ENCODE assay signal across 7 cellular contexts in genomic region chr13:102597029-102598015, GRCh38. TPM values are rescaled to one million over a fixed set of nuclear protein-coding genes. Genes with fewer than 3 reads are reported as not detected.
DNase-seq lines count a peak whose midpoint lies in the region; ATAC-seq, FAIRE-seq and TF ChIP-seq lines count a peak whose summit lies in the region.

No MANE protein-coding gene starts in this region.

- H2AFZ ChIP-seq in GM23338 = no peak overlapping the region

- no peaks in the 10 kb centered on the region for H3F3A ChIP-seq in GM23338 (replicated peaks; ENCODE audit: low read depth)

- no peaks in the 10 kb centered on the region for H3K9me3 Mint-ChIP-seq in GM23338
- H3K9me3 Mint-ChIP-seq in activated CD4-positive, alpha-beta memory T cell treated with anti-CD3 and anti-CD28 coated beads, Interleukin-2, amount 10 ng/mL, durations not matched to agents 7 days and 5 days = no peaks in the 10 kb centered on the region

- H3K4me1 Mint-ChIP-seq in GM23338 = peaks cover 46% of the 10 kb centered on the region
- peaks cover 64% of the 10 kb centered on the region for H3K4me1 Mint-ChIP-seq in activated CD4-positive, alpha-beta memory T cell treated with anti-CD3 and anti-CD28 coated beads, Interleukin-2, amount 10 ng/mL, durations not matched to agents 7 days and 5 days

- H3K36me3 ChIP-seq in GM23338 (ENCODE audit: insufficient read depth) (no peaks in the 10 kb centered on the region), muscle layer of duodenum (ENCODE audit: control insufficient read depth in 1 of 2, insufficient read depth in 2 of 2, low read length in 2 of 2) (peaks cover 0 to 3% of the 10 kb centered on the region in 2 donors)

- H3K4me3 Mint-ChIP-seq in GM23338 = peak overlapping the region; percentile 86
- peak overlapping the region; percentile 97 for H3K4me3 Mint-ChIP-seq in activated CD4-positive, alpha-beta memory T cell treated with anti-CD3 and anti-CD28 coated beads, Interleukin-2, amount 10 ng/mL, durations not matched to agents 7 days and 5 days

- H3K27me3 ChIP-seq in GM23338 (ENCODE audit: insufficient read depth) (no peaks in the 10 kb centered on the region), muscle layer of duodenum (ENCODE audit: low read depth, low read length) (no peaks in the 10 kb centered on the region)

- POLR2A ChIA-PET in activated CD4-positive, alpha-beta memory T cell treated with anti-CD3 and anti-CD28 coated beads, Interleukin-2, amount 10 ng/mL, durations not matched to agents 7 days and 5 days (lab: Charles Lee) = interaction anchor here (0.5 to 8.4 kb wide), 25 partner anchors 8 to 310 kb away, joined by 3 to 342 read pairs (median 7); partner anchors contain the start of genes BIVM, ERCC5, POGLUT2 and TEX30

- peaks cover 37% of the 10 kb centered on the region for H4K20me1 ChIP-seq in GM23338 (replicated peaks; ENCODE audit: insufficient read depth)

- TF ChIP-seq CTCF in GM13976 (IDR thresholded peaks at IDR 0.05; ENCODE audit: borderline replicate concordance, control extremely low read depth, extremely low read depth, insufficient read depth, missing control alignments) = no peak
- TF ChIP-seq CTCF in GM23338 (conservative IDR thresholded peaks at IDR 0.05; ENCODE audit: low read depth in 2 of 2) = no peak
- no peak for TF ChIP-seq CTCF in epithelial cell of proximal tubule (conservative IDR thresholded peaks at IDR 0.05; ENCODE audit: low read depth, low read length)

- FAIRE-seq in urothelium cell line (lab: Jason Lieb, UNC) = no peak

- no peaks in the 10 kb centered on the region for H3K9me3 ChIP-seq in muscle layer of duodenum (ENCODE audit: control insufficient read depth in 1 of 2, low read length in 2 of 2)

- ATAC-seq in GM23338 = peak; percentile 20

- peak overlapping the region; percentile 95 for H3K4me2 ChIP-seq in GM23338

- no peaks in the 10 kb centered on the region for H3K9me2 ChIP-seq in GM23338 (ENCODE audit: insufficient read depth)

- CTCF ChIA-PET in activated CD4-positive, alpha-beta memory T cell treated with anti-CD3 and anti-CD28 coated beads, Interleukin-2, amount 10 ng/mL, durations not matched to agents 7 days and 5 days (lab: Charles Lee) = interaction anchor here (1.4 to 8.9 kb wide), 7 partner anchors 8 to 250 kb away, joined by 4 to 113 read pairs (median 8); partner anchors contain the start of genes ERCC5 and TEX30

- H3K79me2 ChIP-seq in GM23338 (replicated peaks; ENCODE audit: insufficient read depth) = peaks cover 74% of the 10 kb centered on the region

- peak overlapping the region; percentile 89 for H3K27ac Mint-ChIP-seq in GM23338
- peak overlapping the region; percentile 100 for H3K27ac Mint-ChIP-seq in activated CD4-positive, alpha-beta memory T cell treated with anti-CD3 and anti-CD28 coated beads, Interleukin-2, amount 10 ng/mL, durations not matched to agents 7 days and 5 days

- H3K27ac ChIP-seq in GM23338 (ENCODE audit: low read depth) = no peak overlapping the region
- H3K27ac ChIP-seq in muscle layer of duodenum (ENCODE audit: low read length) = peak overlapping the region; percentile 100

- H3K4me3 ChIP-seq in GM23338 (peak overlapping the region; percentile 79), epithelial cell of proximal tubule (ENCODE audit: low read depth, low read length) (peak overlapping the region; percentile 93), muscle layer of duodenum (ENCODE audit: low read depth in 1 of 2, low read length in 2 of 2) (peak overlapping the region; percentile 86 to 97)

- H3K4me1 ChIP-seq in GM23338 (ENCODE audit: insufficient read depth) (peaks cover 59% of the 10 kb centered on the region), muscle layer of duodenum (ENCODE audit: control insufficient read depth in 1 of 2, insufficient read depth in 2 of 2, low read length in 2 of 2) (peaks cover 15 to 30% of the 10 kb centered on the region in 2 donors)

- in situ Hi-C loops in GM13976 (cut with MboI; ENCODE audit: low sequenced_read_pairs, unreplicated experiment) = loop anchor here (5.0 to 25.0 kb wide), 3 partner anchors 177 to 540 kb away; partner anchors contain the start of gene TEX30

- peaks cover 3% of the 10 kb centered on the region; the same call in 1 of the 3 replicates for H3K36me3 Mint-ChIP-seq in GM23338 (ENCODE audit: low read depth)
- peaks cover 39% of the 10 kb centered on the region for H3K36me3 Mint-ChIP-seq in activated CD4-positive, alpha-beta memory T cell treated with anti-CD3 and anti-CD28 coated beads, Interleukin-2, amount 10 ng/mL, durations not matched to agents 7 days and 5 days (ENCODE audit: low read depth)

- H3K27me3 Mint-ChIP-seq in GM23338 (ENCODE audit: insufficient read depth, low read depth, poor library complexity) = peaks cover 12% of the 10 kb centered on the region
- no peaks in the 10 kb centered on the region for H3K27me3 Mint-ChIP-seq in activated CD4-positive, alpha-beta memory T cell treated with anti-CD3 and anti-CD28 coated beads, Interleukin-2, amount 10 ng/mL, durations not matched to agents 7 days and 5 days

- DNase-seq in GM13976 (ENCODE audit: low spot score) (peak; percentile 25), GM23338 (ENCODE audit: low spot score) (peak; percentile 31), Kasumi-1 (lab: John Stamatoyannopoulos, UW) (peak; percentile 72 to 73), epithelial cell of proximal tubule (ENCODE audit: low read depth) (no peak), urothelium cell line (ENCODE audit: low spot score) (peak; percentile 6)
- DNase-seq in activated CD4-positive, alpha-beta memory T cell treated with anti-CD3 and anti-CD28 coated beads, Interleukin-2, amount 10 ng/mL, durations not matched to agents 7 days and 5 days = peak; percentile 36

TF ChIP-seq in GM23338, 12 proteins besides CTCF, POLR2A, EP300 and RAD21 (continues in another document):
- TF ChIP-seq, protein P1, sequence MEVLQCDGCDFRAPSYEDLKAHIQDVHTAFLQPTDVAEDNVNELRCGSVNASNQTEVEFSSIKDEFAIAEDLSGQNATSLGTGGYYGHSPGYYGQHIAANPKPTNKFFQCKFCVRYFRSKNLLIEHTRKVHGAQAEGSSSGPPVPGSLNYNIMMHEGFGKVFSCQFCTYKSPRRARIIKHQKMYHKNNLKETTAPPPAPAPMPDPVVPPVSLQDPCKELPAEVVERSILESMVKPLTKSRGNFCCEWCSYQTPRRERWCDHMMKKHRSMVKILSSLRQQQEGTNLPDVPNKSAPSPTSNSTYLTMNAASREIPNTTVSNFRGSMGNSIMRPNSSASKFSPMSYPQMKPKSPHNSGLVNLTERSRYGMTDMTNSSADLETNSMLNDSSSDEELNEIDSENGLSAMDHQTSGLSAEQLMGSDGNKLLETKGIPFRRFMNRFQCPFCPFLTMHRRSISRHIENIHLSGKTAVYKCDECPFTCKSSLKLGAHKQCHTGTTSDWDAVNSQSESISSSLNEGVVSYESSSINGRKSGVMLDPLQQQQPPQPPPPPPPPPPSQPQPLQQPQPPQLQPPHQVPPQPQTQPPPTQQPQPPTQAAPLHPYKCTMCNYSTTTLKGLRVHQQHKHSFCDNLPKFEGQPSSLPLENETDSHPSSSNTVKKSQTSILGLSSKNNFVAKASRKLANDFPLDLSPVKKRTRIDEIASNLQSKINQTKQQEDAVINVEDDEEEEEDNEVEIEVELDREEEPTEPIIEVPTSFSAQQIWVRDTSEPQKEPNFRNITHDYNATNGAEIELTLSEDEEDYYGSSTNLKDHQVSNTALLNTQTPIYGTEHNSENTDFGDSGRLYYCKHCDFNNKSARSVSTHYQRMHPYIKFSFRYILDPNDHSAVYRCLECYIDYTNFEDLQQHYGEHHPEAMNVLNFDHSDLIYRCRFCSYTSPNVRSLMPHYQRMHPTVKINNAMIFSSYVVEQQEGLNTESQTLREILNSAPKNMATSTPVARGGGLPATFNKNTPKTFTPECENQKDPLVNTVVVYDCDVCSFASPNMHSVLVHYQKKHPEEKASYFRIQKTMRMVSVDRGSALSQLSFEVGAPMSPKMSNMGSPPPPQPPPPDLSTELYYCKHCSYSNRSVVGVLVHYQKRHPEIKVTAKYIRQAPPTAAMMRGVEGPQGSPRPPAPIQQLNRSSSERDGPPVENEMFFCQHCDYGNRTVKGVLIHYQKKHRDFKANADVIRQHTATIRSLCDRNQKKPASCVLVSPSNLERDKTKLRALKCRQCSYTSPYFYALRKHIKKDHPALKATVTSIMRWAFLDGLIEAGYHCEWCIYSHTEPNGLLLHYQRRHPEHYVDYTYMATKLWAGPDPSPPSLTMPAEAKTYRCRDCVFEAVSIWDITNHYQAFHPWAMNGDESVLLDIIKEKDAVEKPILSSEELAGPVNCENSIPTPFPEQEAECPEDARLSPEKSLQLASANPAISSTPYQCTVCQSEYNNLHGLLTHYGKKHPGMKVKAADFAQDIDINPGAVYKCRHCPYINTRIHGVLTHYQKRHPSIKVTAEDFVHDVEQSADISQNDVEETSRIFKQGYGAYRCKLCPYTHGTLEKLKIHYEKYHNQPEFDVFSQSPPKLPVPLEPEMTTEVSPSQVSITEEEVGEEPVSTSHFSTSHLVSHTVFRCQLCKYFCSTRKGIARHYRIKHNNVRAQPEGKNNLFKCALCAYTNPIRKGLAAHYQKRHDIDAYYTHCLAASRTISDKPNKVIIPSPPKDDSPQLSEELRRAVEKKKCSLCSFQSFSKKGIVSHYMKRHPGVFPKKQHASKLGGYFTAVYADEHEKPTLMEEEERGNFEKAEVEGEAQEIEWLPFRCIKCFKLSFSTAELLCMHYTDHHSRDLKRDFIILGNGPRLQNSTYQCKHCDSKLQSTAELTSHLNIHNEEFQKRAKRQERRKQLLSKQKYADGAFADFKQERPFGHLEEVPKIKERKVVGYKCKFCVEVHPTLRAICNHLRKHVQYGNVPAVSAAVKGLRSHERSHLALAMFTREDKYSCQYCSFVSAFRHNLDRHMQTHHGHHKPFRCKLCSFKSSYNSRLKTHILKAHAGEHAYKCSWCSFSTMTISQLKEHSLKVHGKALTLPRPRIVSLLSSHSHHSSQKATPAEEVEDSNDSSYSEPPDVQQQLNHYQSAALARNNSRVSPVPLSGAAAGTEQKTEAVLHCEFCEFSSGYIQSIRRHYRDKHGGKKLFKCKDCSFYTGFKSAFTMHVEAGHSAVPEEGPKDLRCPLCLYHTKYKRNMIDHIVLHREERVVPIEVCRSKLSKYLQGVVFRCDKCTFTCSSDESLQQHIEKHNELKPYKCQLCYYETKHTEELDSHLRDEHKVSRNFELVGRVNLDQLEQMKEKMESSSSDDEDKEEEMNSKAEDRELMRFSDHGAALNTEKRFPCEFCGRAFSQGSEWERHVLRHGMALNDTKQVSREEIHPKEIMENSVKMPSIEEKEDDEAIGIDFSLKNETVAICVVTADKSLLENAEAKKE (CRISPR knock-in tag; IDR thresholded peaks at IDR 0.05) = no peak

RNA-seq across cellular contexts. Expression of gene TPP2, which starts 0.5 kb away (rescaled TPM):
- 91.9 and 111 TPM in 2 replicates for total RNA-seq in GM23338 (2014; rRNA removed; shearing (Covaris generic))
- polyA plus RNA-seq in GM23338 (2016; fragmentation: Nextera tagmentation; extraction: Ambion mirVana) = 47.2 and 56.6 TPM in 2 replicates
- 10 to 100 TPM; 86.2 to 96.8 TPM for total RNA-seq in activated CD4-positive, alpha-beta memory T cell treated with anti-CD3 and anti-CD28 coated beads, Interleukin-2, amount 10 ng/mL, durations not matched to agents 7 days and 5 days
- 47.9 and 61.1 TPM in 2 replicates for total RNA-seq in epithelial cell of proximal tubule
